10 cellular contexts compared by ENCODE assay signal in genomic region chr11:63901660-63902059, GRCh38. TPM values are rescaled to one million over a fixed set of nuclear protein-coding genes. Genes with fewer than 3 reads are reported as not detected.
DNase-seq lines count a peak whose midpoint lies in the region; ATAC-seq and TF ChIP-seq lines count a peak whose summit lies in the region.
"Had no signal": no experiment of that assay in that cellular context is flagged by ENCODE, and none has a peak within 500 bp of the region (broad histone marks: within the 10 kb centered on the region; RNA-seq: fewer than 3 reads in every experiment).

No MANE protein-coding gene starts in this region.

- peak; percentile 51; the same call in 1 of the 2 replicates for ATAC-seq in WTC11

- CTCF ChIA-PET in Caco-2 (lab: Charles Lee) = interaction anchor here (0.7 to 1.1 kb wide), 2 partner anchors 44 to 51 kb away, joined by 3 to 5 read pairs; no protein-coding TSS in a partner anchor
- CTCF ChIA-PET in WTC11 (lab: Charles Lee) = interaction anchor here (1.0 to 1.5 kb wide), 3 partner anchors 11 to 54 kb away, joined by 3 to 5 read pairs (median 5); no protein-coding TSS in a partner anchor
- CTCF ChIA-PET in RWPE1 (lab: Yijun Ruan, JAX) = interaction anchor here (0.6 to 0.7 kb wide), 2 partner anchors 44 to 1286 kb away, joined by 3 read pairs; no protein-coding TSS in a partner anchor

- DNase-seq in Caco-2 (peak in 1 of 2 experiments; percentile 44), HFFc6 (no peak), WTC11 (ENCODE audit: low spot score) (no peak), iris pigment epithelial cell (ENCODE audit: low read depth) (peak; percentile 34), RWPE1 (ENCODE audit: low spot score) (no peak), NCI-H2171 treated with DMSO at 0.1 percent for 48 hours (lab: John Stamatoyannopoulos, UW) (no peak), NCI-H1930 (lab: John Stamatoyannopoulos, UW) (no peak)
- no peak for DNase-seq in activated T-cell treated with anti-CD3 and anti-CD28 coated beads, Interleukin-2, amount 50 U/mL, for 24 hours
- DNase-seq: activated CD4-positive, CD25-positive, alpha-beta regulatory T cell treated with anti-CD3 and anti-CD28 coated beads, Interleukin-2, amount 50 U/mL, for 72 hours had no signal

- peaks cover 8% of the 10 kb centered on the region for H3K36me3 ChIP-seq in Caco-2 (ENCODE audit: control insufficient read depth, insufficient read depth, low read length)

- intact Hi-C loops in Caco-2 (cut with micrococcal nuclease; ENCODE audit: unreplicated experiment) = no loop called here

- H3K4me1 ChIP-seq in Caco-2 = 0 out of 2 replicates have a peak, but pooled peaks cover 5% of the 10 kb centered on the region

- H3K27ac Mint-ChIP-seq in Caco-2 (ENCODE audit: unreplicated experiment) = no peak overlapping the region
- no peak overlapping the region for H3K27ac Mint-ChIP-seq in HFFc6
- H3K27ac Mint-ChIP-seq in WTC11 = no peak overlapping the region; the same call in 1 of the 2 replicates
- no peak overlapping the region for H3K27ac Mint-ChIP-seq in activated T-cell treated with anti-CD3 and anti-CD28 coated beads, Interleukin-2, amount 50 U/mL, for 24 hours
- H3K27ac Mint-ChIP-seq: IgD-negative memory B cell had no signal

- BruUV-seq in Caco-2 (replicated peaks; lab: Mats Ljungman, UMichigan) = no TSS peak

- peak; percentile 24 to 65 for TF ChIP-seq CTCF in Caco-2 (IDR thresholded peaks at IDR 0.05; ENCODE audit: insufficient read depth in 1 of 2, low read depth in 1 of 2, low read length in 1 of 2, severe bottlenecking in 1 of 2, unreplicated experiment in 1 of 2)
- TF ChIP-seq CTCF in HFFc6 (IDR thresholded peaks at IDR 0.05) = peak; percentile 58
- no peak for TF ChIP-seq CTCF in WTC11 (IDR thresholded peaks at IDR 0.05)
- TF ChIP-seq CTCF in RWPE1 (conservative IDR thresholded peaks at IDR 0.05; ENCODE audit: low read depth) = no peak

- H3K4me3 Mint-ChIP-seq in Caco-2 (ENCODE audit: unreplicated experiment) = no peak overlapping the region
- H3K4me3 Mint-ChIP-seq in HFFc6 = no peak overlapping the region
- H3K4me3 Mint-ChIP-seq in WTC11 = no peak overlapping the region
- H3K4me3 Mint-ChIP-seq in activated T-cell treated with anti-CD3 and anti-CD28 coated beads, Interleukin-2, amount 50 U/mL, for 24 hours = no peak overlapping the region
- H3K4me3 Mint-ChIP-seq: IgD-negative memory B cell had no signal

- H3K27ac ChIP-seq in RWPE1 = no peak overlapping the region

- H3K9me3 Mint-ChIP-seq in Caco-2 (ENCODE audit: unreplicated experiment) (no peaks in the 10 kb centered on the region), HFFc6 (no peaks in the 10 kb centered on the region), WTC11 (no peaks in the 10 kb centered on the region)
- no peaks in the 10 kb centered on the region for H3K9me3 Mint-ChIP-seq in activated T-cell treated with anti-CD3 and anti-CD28 coated beads, Interleukin-2, amount 50 U/mL, for 24 hours
- H3K9me3 Mint-ChIP-seq: IgD-negative memory B cell had no signal

- no peaks in the 10 kb centered on the region for H3K27me3 Mint-ChIP-seq in Caco-2 (ENCODE audit: insufficient read depth, unreplicated experiment)
- H3K27me3 Mint-ChIP-seq in HFFc6 (ENCODE audit: insufficient read depth) = peaks cover 3% of the 10 kb centered on the region
- no peaks in the 10 kb centered on the region for H3K27me3 Mint-ChIP-seq in WTC11 (ENCODE audit: low read depth)
- no peaks in the 10 kb centered on the region for H3K27me3 Mint-ChIP-seq in activated T-cell treated with anti-CD3 and anti-CD28 coated beads, Interleukin-2, amount 50 U/mL, for 24 hours
- H3K27me3 Mint-ChIP-seq: IgD-negative memory B cell had no signal

- no peaks in the 10 kb centered on the region for H3K4me1 Mint-ChIP-seq in Caco-2 (ENCODE audit: low read depth, unreplicated experiment)
- H3K4me1 Mint-ChIP-seq in HFFc6 (ENCODE audit: low read depth) = no peaks in the 10 kb centered on the region
- H3K4me1 Mint-ChIP-seq in WTC11 = peaks cover 14% of the 10 kb centered on the region
- no peaks in the 10 kb centered on the region for H3K4me1 Mint-ChIP-seq in activated T-cell treated with anti-CD3 and anti-CD28 coated beads, Interleukin-2, amount 50 U/mL, for 24 hours (ENCODE audit: low read depth)

- H3K4me3 ChIP-seq in Caco-2 (ENCODE audit: low read depth, low read length) = no peak overlapping the region

- H3K27me3 ChIP-seq in Caco-2 (replicated peaks; ENCODE audit: control insufficient read depth, insufficient read depth, low read length) = no peaks in the 10 kb centered on the region

- POLR2A ChIA-PET in Caco-2 (lab: Charles Lee) (interaction anchor here (0.6 kb wide), 1 partner anchor 53 kb away, joined by 8 read pairs; no protein-coding TSS in a partner anchor), WTC11 (lab: Charles Lee) (no interaction called here), RWPE1 (lab: Yijun Ruan, JAX; ENCODE audit: low non-redundant PET) (no interaction called here)

- no peaks in the 10 kb centered on the region for H3K9me3 ChIP-seq in Caco-2

- H3K36me3 Mint-ChIP-seq in Caco-2 (ENCODE audit: insufficient read depth, unreplicated experiment) (peaks cover 72% of the 10 kb centered on the region), HFFc6 (ENCODE audit: low read depth) (peaks cover 21% of the 10 kb centered on the region; the same call in 1 of the 2 replicates), WTC11 (peaks cover 60% of the 10 kb centered on the region)
- peaks cover 96% of the 10 kb centered on the region for H3K36me3 Mint-ChIP-seq in activated T-cell treated with anti-CD3 and anti-CD28 coated beads, Interleukin-2, amount 50 U/mL, for 24 hours (ENCODE audit: low read depth)

TF ChIP-seq in WTC11, 78 proteins besides CTCF, POLR2A, EP300 and RAD21 (continues in another document):
- no peak for TF ChIP-seq AR (CRISPR knock-in tag; IDR thresholded peaks at IDR 0.05)
- TF ChIP-seq, protein P1, sequence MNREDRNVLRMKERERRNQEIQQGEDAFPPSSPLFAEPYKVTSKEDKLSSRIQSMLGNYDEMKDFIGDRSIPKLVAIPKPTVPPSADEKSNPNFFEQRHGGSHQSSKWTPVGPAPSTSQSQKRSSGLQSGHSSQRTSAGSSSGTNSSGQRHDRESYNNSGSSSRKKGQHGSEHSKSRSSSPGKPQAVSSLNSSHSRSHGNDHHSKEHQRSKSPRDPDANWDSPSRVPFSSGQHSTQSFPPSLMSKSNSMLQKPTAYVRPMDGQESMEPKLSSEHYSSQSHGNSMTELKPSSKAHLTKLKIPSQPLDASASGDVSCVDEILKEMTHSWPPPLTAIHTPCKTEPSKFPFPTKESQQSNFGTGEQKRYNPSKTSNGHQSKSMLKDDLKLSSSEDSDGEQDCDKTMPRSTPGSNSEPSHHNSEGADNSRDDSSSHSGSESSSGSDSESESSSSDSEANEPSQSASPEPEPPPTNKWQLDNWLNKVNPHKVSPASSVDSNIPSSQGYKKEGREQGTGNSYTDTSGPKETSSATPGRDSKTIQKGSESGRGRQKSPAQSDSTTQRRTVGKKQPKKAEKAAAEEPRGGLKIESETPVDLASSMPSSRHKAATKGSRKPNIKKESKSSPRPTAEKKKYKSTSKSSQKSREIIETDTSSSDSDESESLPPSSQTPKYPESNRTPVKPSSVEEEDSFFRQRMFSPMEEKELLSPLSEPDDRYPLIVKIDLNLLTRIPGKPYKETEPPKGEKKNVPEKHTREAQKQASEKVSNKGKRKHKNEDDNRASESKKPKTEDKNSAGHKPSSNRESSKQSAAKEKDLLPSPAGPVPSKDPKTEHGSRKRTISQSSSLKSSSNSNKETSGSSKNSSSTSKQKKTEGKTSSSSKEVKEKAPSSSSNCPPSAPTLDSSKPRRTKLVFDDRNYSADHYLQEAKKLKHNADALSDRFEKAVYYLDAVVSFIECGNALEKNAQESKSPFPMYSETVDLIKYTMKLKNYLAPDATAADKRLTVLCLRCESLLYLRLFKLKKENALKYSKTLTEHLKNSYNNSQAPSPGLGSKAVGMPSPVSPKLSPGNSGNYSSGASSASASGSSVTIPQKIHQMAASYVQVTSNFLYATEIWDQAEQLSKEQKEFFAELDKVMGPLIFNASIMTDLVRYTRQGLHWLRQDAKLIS (CRISPR knock-in tag; IDR thresholded peaks at IDR 0.05; ENCODE audit: borderline replicate concordance) = no peak
- no peak for TF ChIP-seq MYBL2 (CRISPR knock-in tag; IDR thresholded peaks at IDR 0.05)
- TF ChIP-seq, protein P2, sequence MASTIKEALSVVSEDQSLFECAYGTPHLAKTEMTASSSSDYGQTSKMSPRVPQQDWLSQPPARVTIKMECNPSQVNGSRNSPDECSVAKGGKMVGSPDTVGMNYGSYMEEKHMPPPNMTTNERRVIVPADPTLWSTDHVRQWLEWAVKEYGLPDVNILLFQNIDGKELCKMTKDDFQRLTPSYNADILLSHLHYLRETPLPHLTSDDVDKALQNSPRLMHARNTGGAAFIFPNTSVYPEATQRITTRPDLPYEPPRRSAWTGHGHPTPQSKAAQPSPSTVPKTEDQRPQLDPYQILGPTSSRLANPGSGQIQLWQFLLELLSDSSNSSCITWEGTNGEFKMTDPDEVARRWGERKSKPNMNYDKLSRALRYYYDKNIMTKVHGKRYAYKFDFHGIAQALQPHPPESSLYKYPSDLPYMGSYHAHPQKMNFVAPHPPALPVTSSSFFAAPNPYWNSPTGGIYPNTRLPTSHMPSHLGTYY (CRISPR knock-in tag; IDR thresholded peaks at IDR 0.05) = no peak

RNA-seq across cellular contexts. Expression of gene RCOR2, which starts 15.3 kb away (rescaled TPM):
- total RNA-seq in Caco-2 (2022) (1.5 and 1.8 TPM in 2 replicates), WTC11 (2021) (77.4 to 98.3 TPM (median 92.0 TPM) in 3 replicates)
- under 1 TPM; 0.34 to 0.72 (median 0.41) TPM for total RNA-seq in HFFc6 (2021; fragmentation: NEBNext Ultra II Directional; extraction: Animal tissue kit (Norgen Biotek cat#: 25700))

RNA-seq across cellular contexts. Expression of gene NAA40, which starts 37.1 kb away (rescaled TPM):
- total RNA-seq in Caco-2 (2022) (42.7 and 43.7 TPM in 2 replicates), WTC11 (2021) (31.1 to 32.7 TPM (median 31.8 TPM) in 3 replicates)
- total RNA-seq in HFFc6 (2021; fragmentation: NEBNext Ultra II Directional; extraction: Animal tissue kit (Norgen Biotek cat#: 25700)) = 10 to 100 TPM; 15.7 to 19.3 (median 17.6) TPM

Comparison
In these comparisons a context has a peak if more than half of its experiments do, and no peak if none do; other contexts are left out.
1. CTCF ChIP-seq: peak in Caco-2 (2 of 2) and HFFc6 (single experiment); none in WTC11 (single experiment) and RWPE1 (single experiment).
2. RNA of gene RCOR2, which starts 15.3 kb away (total RNA-seq): 77.4 to 98.3 TPM in WTC11; 1.5 to 1.8 TPM in Caco-2 and 0.34 to 0.72 TPM in HFFc6; every median in the first group is over 10 times any median in the second.